Comparison of ENCODE assay signal across 13 cellular contexts in genomic region chr18:32669549-32670165, GRCh38.
DNase-seq lines count a peak whose midpoint lies in the region; ATAC-seq and TF ChIP-seq lines count a peak whose summit lies in the region.
"Had no signal": no experiment of that assay in that cellular context is flagged by ENCODE, and none has a peak within 500 bp of the region (broad histone marks: within the 10 kb centered on the region; RNA-seq: fewer than 3 reads in every experiment).

No MANE protein-coding gene starts in this region.

- no peak overlapping the region for H3K4me3 Mint-ChIP-seq in activated naive CD8-positive, alpha-beta T cell treated with anti-CD3 and anti-CD28 coated beads, Interleukin-2, amount 50 U/mL, for 24 hours
- H3K4me3 Mint-ChIP-seq in progenitor cell of endocrine pancreas (ENCODE audit: low read depth) = no peak overlapping the region

- DNase-seq in NCI-H82 (lab: John Stamatoyannopoulos, UW) (peak; percentile 18), NCI-H82 treated with DMSO at 0.1 percent for 48 hours (lab: John Stamatoyannopoulos, UW; ENCODE audit: unreplicated experiment) (no peak), progenitor cell of endocrine pancreas (ENCODE audit: low spot score, unreplicated experiment) (no peak), hypothalamus (lab: John Stamatoyannopoulos, UW) (no peak), NCI-H2227 (lab: John Stamatoyannopoulos, UW; ENCODE audit: unreplicated experiment) (no peak), CD1c-positive myeloid dendritic cell (ENCODE audit: extremely low spot score) (no peak)
- no peak for DNase-seq in activated naive CD8-positive, alpha-beta T cell treated with anti-CD3 and anti-CD28 coated beads, Interleukin-2, amount 50 U/mL, for 24 hours
- DNase-seq: ACHN, activated gamma-delta T cell, GF-D8, mucosa of descending colon had no signal

- TF ChIP-seq CTCF in progenitor cell of endocrine pancreas (IDR thresholded peaks at IDR 0.05; ENCODE audit: unreplicated experiment) = peak; percentile 20

- peak; percentile 68 for ATAC-seq in HG02938 (IDR thresholded peaks at IDR 0.05; ENCODE audit: unreplicated experiment)
- peak; percentile 36 for ATAC-seq in activated naive CD8-positive, alpha-beta T cell treated with anti-CD3 and anti-CD28 coated beads, Interleukin-2, amount 50 U/mL, for 24 hours
- ATAC-seq: activated CD4-positive, CD25-positive, alpha-beta regulatory T cell treated with anti-CD3 and anti-CD28 coated beads, Interleukin-2, amount 50 U/mL, for 24 hours; mucosa of descending colon had no signal

- H3K27me3 Mint-ChIP-seq in activated naive CD8-positive, alpha-beta T cell treated with anti-CD3 and anti-CD28 coated beads, Interleukin-2, amount 50 U/mL, for 24 hours = peaks cover 2% of the 10 kb centered on the region
- H3K27me3 Mint-ChIP-seq in progenitor cell of endocrine pancreas = no peaks in the 10 kb centered on the region

- H3K9me3 Mint-ChIP-seq in activated naive CD8-positive, alpha-beta T cell treated with anti-CD3 and anti-CD28 coated beads, Interleukin-2, amount 50 U/mL, for 24 hours = no peaks in the 10 kb centered on the region
- H3K9me3 Mint-ChIP-seq in progenitor cell of endocrine pancreas (ENCODE audit: low read depth) = no peaks in the 10 kb centered on the region

- H3K36me3 Mint-ChIP-seq in activated naive CD8-positive, alpha-beta T cell treated with anti-CD3 and anti-CD28 coated beads, Interleukin-2, amount 50 U/mL, for 24 hours (ENCODE audit: low read depth) = no peaks in the 10 kb centered on the region
- peaks cover 1% of the 10 kb centered on the region for H3K36me3 Mint-ChIP-seq in progenitor cell of endocrine pancreas (ENCODE audit: insufficient read depth)

- no peaks in the 10 kb centered on the region for H3K4me1 Mint-ChIP-seq in activated naive CD8-positive, alpha-beta T cell treated with anti-CD3 and anti-CD28 coated beads, Interleukin-2, amount 50 U/mL, for 24 hours
- no peaks in the 10 kb centered on the region for H3K4me1 Mint-ChIP-seq in progenitor cell of endocrine pancreas (ENCODE audit: low read depth)

- no peak overlapping the region for H3K27ac Mint-ChIP-seq in activated naive CD8-positive, alpha-beta T cell treated with anti-CD3 and anti-CD28 coated beads, Interleukin-2, amount 50 U/mL, for 24 hours
- H3K27ac Mint-ChIP-seq in progenitor cell of endocrine pancreas = no peak overlapping the region
